ENCODE assay signal across 8 cellular contexts in the genomic region with DNA sequence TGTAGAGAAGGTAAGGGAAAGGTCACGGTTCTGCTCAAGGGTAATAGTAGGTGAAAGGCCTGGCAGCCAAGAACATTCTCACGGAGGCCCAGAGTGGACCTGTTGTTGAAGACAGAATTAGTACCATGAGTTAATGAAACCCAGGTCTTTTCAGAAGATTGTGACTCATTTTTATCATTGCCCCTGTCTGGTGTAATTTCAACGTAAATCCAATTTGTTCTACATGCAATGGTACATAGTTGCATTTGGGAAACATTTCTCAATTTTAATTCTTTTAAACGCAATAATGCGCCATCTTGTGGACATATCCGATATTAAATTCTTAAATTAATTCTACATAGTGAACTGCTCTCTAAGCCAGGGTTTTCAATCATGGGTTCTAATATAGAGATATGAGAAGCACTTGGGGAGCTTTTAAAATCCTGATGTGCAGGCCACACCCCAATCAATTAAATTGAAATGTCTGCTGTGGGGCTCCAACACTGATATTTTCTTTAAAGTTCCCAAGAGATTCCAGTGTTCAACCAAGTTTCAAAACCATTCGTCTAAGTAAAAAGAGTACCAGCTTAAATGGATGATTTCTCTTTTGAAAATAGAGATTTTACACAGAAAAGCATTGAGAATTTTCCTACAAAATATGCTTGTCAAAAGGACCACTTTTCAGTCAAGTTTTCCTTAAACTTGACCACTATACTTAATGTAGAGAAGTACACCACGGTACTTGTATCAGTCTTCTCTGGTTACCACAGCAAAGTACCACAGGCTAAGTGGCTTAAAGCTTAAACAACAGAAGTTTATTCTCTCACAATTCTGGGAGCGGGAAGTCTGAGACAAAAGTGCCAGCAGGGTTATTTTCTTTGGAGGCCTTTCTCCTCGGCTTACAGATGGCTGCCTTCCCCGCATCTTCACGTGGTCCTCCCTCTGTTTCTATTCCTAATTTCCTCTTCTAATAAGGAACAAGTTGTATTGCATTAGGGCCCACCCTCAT.
A peak's percentile ranks its signal among the peaks of the same experiment; 100 is the strongest.
DNase-seq lines count a peak whose midpoint lies in the region; TF ChIP-seq lines count a peak whose summit lies in the region.

No MANE protein-coding gene starts in this region.

- no peak for TF ChIP-seq CTCF in NB4 (IDR thresholded peaks at IDR 0.05; ENCODE audit: low read depth, low read length)

- DNase-seq in EL (peak; percentile 50), NB4 (ENCODE audit: low read depth) (peak; percentile 63), SW480 (ENCODE audit: low spot score) (peak; percentile 39), germinal center (ENCODE audit: low spot score) (peak; percentile 9), retina (peak; percentile 49), T1000 (lab: John Stamatoyannopoulos, UW) (no peak), GM19240 (ENCODE audit: insufficient read length, low spot score) (no peak)
- DNase-seq in activated CD8-positive, alpha-beta memory T cell treated with anti-CD3 and anti-CD28 coated beads, Interleukin-2, amount 50 U/mL, for 48 hours, result no peak

- H3K4me3 ChIP-seq in NB4 (ENCODE audit: low read depth, low read length), result no peak overlapping the region

- no peak for TF ChIP-seq POLR2A in NB4 (IDR thresholded peaks at IDR 0.05; ENCODE audit: extremely low read depth, insufficient read length)

Comparison
In these comparisons a context has a peak if more than half of its experiments do, and no peak if none do; other contexts are left out.
1. DNase-seq: peak in EL (single experiment), NB4 (single experiment), SW480 (single experiment), germinal center (single experiment) and retina (single experiment); none in activated CD8-positive, alpha-beta memory T cell treated with anti-CD3 and anti-CD28 coated beads, Interleukin-2, amount 50 U/mL, for 48 hours (single experiment), T1000 (single experiment) and GM19240 (single experiment).